Comparison of ENCODE assay signal across 1 cellular context in the genomic region with DNA sequence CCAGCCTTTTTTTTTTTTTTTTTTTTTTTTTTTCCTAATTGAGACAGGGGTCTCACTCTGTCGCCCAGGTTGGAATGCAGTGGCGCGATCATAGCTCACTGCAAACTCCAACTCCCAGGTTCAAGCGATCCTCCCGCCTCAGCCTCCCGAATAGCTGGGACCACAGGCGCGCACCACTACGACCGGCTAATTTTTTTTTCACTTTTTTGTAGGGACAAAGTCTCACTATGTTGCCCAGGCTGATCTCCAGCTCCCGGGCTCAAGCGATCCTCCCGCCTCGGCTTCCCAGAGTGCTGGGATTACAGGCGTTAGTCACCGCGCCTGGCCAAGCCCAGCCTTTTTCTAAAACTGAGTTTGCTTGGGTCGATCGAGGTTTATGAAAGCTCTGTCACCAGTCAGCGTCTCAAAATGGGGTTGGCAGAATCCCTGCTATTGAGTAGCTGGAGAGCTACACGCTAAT.
TF ChIP-seq lines count a peak whose summit lies in the region.

No MANE protein-coding gene starts in this region.

TF ChIP-seq in A549, 52 proteins besides CTCF, POLR2A, EP300 and RAD21:
- TF ChIP-seq, protein P1, sequence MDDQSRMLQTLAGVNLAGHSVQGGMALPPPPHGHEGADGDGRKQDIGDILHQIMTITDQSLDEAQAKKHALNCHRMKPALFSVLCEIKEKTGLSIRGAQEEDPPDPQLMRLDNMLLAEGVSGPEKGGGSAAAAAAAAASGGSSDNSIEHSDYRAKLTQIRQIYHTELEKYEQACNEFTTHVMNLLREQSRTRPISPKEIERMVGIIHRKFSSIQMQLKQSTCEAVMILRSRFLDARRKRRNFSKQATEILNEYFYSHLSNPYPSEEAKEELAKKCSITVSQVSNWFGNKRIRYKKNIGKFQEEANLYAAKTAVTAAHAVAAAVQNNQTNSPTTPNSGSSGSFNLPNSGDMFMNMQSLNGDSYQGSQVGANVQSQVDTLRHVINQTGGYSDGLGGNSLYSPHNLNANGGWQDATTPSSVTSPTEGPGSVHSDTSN (IDR thresholded peaks at IDR 0.05) = no peak
- TF ChIP-seq, protein P2, sequence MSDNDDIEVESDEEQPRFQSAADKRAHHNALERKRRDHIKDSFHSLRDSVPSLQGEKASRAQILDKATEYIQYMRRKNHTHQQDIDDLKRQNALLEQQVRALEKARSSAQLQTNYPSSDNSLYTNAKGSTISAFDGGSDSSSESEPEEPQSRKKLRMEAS (IDR thresholded peaks at IDR 0.05) = no peak
- TF ChIP-seq RFX5 (IDR thresholded peaks at IDR 0.05) (no peak), ZSCAN20 (CRISPR knock-in tag; IDR thresholded peaks at IDR 0.05) (no peak), HEYL (CRISPR knock-in tag; IDR thresholded peaks at IDR 0.05) (no peak), MYC (IDR thresholded peaks at IDR 0.05; ENCODE audit: borderline replicate concordance, low read length) (no peak), HDAC2 (IDR thresholded peaks at IDR 0.05) (no peak), HOXA7 (CRISPR knock-in tag; IDR thresholded peaks at IDR 0.05) (no peak)
- TF ChIP-seq, protein P3, sequence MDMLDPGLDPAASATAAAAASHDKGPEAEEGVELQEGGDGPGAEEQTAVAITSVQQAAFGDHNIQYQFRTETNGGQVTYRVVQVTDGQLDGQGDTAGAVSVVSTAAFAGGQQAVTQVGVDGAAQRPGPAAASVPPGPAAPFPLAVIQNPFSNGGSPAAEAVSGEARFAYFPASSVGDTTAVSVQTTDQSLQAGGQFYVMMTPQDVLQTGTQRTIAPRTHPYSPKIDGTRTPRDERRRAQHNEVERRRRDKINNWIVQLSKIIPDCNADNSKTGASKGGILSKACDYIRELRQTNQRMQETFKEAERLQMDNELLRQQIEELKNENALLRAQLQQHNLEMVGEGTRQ (IDR thresholded peaks at IDR 0.05) = no peak
- TF ChIP-seq, protein P4, sequence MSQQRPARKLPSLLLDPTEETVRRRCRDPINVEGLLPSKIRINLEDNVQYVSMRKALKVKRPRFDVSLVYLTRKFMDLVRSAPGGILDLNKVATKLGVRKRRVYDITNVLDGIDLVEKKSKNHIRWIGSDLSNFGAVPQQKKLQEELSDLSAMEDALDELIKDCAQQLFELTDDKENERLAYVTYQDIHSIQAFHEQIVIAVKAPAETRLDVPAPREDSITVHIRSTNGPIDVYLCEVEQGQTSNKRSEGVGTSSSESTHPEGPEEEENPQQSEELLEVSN (IDR thresholded peaks at IDR 0.05; ENCODE audit: borderline replicate concordance, low read depth) = no peak
- TF ChIP-seq, protein P5, sequence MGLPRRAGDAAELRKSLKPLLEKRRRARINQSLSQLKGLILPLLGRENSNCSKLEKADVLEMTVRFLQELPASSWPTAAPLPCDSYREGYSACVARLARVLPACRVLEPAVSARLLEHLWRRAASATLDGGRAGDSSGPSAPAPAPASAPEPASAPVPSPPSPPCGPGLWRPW (IDR thresholded peaks at IDR 0.05) = no peak
- TF ChIP-seq, protein P6, sequence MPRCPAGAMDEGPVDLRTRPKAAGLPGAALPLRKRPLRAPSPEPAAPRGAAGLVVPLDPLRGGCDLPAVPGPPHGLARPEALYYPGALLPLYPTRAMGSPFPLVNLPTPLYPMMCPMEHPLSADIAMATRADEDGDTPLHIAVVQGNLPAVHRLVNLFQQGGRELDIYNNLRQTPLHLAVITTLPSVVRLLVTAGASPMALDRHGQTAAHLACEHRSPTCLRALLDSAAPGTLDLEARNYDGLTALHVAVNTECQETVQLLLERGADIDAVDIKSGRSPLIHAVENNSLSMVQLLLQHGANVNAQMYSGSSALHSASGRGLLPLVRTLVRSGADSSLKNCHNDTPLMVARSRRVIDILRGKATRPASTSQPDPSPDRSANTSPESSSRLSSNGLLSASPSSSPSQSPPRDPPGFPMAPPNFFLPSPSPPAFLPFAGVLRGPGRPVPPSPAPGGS (IDR thresholded peaks at IDR 0.05) = no peak
